In the genomic region with DNA sequence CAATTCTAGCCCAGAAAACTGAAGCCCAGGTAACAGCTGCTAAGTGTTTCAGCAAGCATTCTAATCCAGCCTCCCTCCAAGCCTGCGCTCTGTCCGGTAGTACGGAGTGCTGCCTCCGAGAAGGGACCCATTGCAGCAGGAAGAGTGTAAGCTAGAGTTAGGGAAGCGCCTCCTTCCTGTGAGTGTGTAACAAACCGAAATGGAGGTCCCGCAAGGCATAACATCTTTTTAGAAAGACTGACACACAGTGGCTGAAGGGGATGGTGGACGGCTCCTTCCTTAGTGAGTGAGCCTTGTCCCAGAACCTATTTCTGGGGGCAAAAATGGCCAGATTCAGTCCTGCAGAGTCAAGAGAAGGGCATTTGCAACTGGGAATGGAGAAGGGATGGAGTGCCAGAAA, we compare ENCODE assay signal across 17 cellular contexts. TPM values are rescaled to one million over a fixed set of nuclear protein-coding genes. Genes with fewer than 3 reads are reported as not detected.
DNase-seq lines count a peak whose midpoint lies in the region; ATAC-seq lines count a peak whose summit lies in the region.
"Had no signal": no experiment of that assay in that cellular context is flagged by ENCODE, and none has a peak within 500 bp of the region (broad histone marks: within the 10 kb centered on the region; RNA-seq: fewer than 3 reads in every experiment).

No MANE protein-coding gene starts in this region.

- intact Hi-C loops in Right ventricle myocardium inferior (cut with DNase I) = no loop called here
- intact Hi-C loops in cardiac septum (cut with DNase I) = no loop called here

- DNase-seq in Right ventricle myocardium inferior (ENCODE audit: missing footprints) = no peak
- DNase-seq in cardiac septum (ENCODE audit: low spot score) = no peak
- no peak for DNase-seq in NCI-H748 treated with DMSO at 0.1 percent for 48 hours (lab: John Stamatoyannopoulos, UW)
- no peak for DNase-seq in NCI-H1105 (lab: John Stamatoyannopoulos, UW)
- DNase-seq: activated CD4-positive, alpha-beta T cell treated with anti-CD3 and anti-CD28 coated beads, Interleukin-2, amount 50 U/mL, for 48 hours; activated gamma-delta T cell; MG63; PC-9; stimulated activated CD4-positive, alpha-beta T cell treated with anti-CD3 and anti-CD28 coated beads, Interleukin-4, amount 100 ng/mL, for 4 hours; stimulated activated naive CD8-positive, alpha-beta T cell treated with anti-CD3 and anti-CD28 coated beads, Interleukin-15, Interleukin-2, amounts not matched to agents 100 U/mL and 50 U/mL, for 24 hours; T-helper 2 cell had no signal

- 76 to 80% methylated on average over 8 of the region's 8 CpGs for WGBS in esophagus, 2 donors

- H3K36me3 ChIP-seq in esophagus (ENCODE audit: control insufficient read depth in 2 of 2, insufficient read depth in 2 of 2, low read length in 1 of 2) (no peaks in the 10 kb centered on the region), muscle layer of duodenum (ENCODE audit: control insufficient read depth in 1 of 2, insufficient read depth in 2 of 2, low read length in 2 of 2) (peaks cover 36% of the 10 kb centered on the region in 2 donors)

- H3K4me1 ChIP-seq in esophagus (ENCODE audit: control insufficient read depth in 2 of 2, insufficient read depth in 2 of 2, low read length in 1 of 2) = peaks cover 0 to 3% of the 10 kb centered on the region in 2 donors
- peaks cover 26 to 28% of the 10 kb centered on the region in 2 donors for H3K4me1 ChIP-seq in muscle layer of duodenum (ENCODE audit: control insufficient read depth in 1 of 2, insufficient read depth in 2 of 2, low read length in 2 of 2)

- H3K4me3 ChIP-seq in esophagus (ENCODE audit: low read depth in 1 of 2, low read length in 2 of 2) = no peak overlapping the region
- no peak overlapping the region for H3K4me3 ChIP-seq in muscle layer of duodenum (ENCODE audit: low read depth in 1 of 2, low read length in 2 of 2)
- H3K4me3 ChIP-seq: MG63, PC-9 had no signal

- peak; percentile 11 for ATAC-seq in Right ventricle myocardium inferior
- ATAC-seq in GM21390 (IDR thresholded peaks at IDR 0.05; ENCODE audit: unreplicated experiment) = no peak
- ATAC-seq in GM21619 (IDR thresholded peaks at IDR 0.05; ENCODE audit: unreplicated experiment) = no peak
- ATAC-seq: stimulated activated naive CD8-positive, alpha-beta T cell treated with anti-CD3 and anti-CD28 coated beads, Interleukin-15, Interleukin-2, amounts not matched to agents 100 U/mL and 50 U/mL, for 24 hours had no signal

- peak overlapping the region; percentile 0 to 24 for H3K27ac ChIP-seq in esophagus (ENCODE audit: low read depth in 2 of 2, low read length in 1 of 2)
- peak overlapping the region; percentile 76 for H3K27ac ChIP-seq in muscle layer of duodenum (ENCODE audit: low read length)
- H3K27ac ChIP-seq: 22Rv1, epithelial cell of prostate, PC-9 had no signal

- no peaks in the 10 kb centered on the region for H3K27me3 ChIP-seq in esophagus (ENCODE audit: control insufficient read depth in 1 of 2, insufficient read depth in 2 of 2, low read length in 2 of 2)
- no peaks in the 10 kb centered on the region for H3K27me3 ChIP-seq in muscle layer of duodenum (ENCODE audit: low read depth, low read length)
- H3K27me3 ChIP-seq: MG63 had no signal

- H3K9me3 ChIP-seq in esophagus (ENCODE audit: control insufficient read depth in 2 of 2, insufficient read depth in 1 of 2, low read depth in 1 of 2, low read length in 1 of 2) (no peaks in the 10 kb centered on the region), muscle layer of duodenum (ENCODE audit: control insufficient read depth in 1 of 2, low read length in 2 of 2) (no peaks in the 10 kb centered on the region)
- H3K9me3 ChIP-seq: MG63 had no signal

RNA-seq across cellular contexts. Expression of gene PKDCC, which starts 12.2 kb away (rescaled TPM):
- total RNA-seq in Right ventricle myocardium inferior (114 TPM), cardiac septum (74.7 TPM)
- 1 to 10 TPM; 3.7 to 6.2 TPM for polyA plus RNA-seq in esophagus
